Comparison of ENCODE assay signal across 10 cellular contexts in genomic region chr1:20187103-20187812, GRCh38. TPM values are rescaled to one million over a fixed set of nuclear protein-coding genes. Genes with fewer than 3 reads are reported as not detected.
A peak's percentile ranks its signal among the peaks of the same experiment; 100 is the strongest.
DNase-seq lines count a peak whose midpoint lies in the region; ATAC-seq and TF ChIP-seq lines count a peak whose summit lies in the region.
"Had no signal": no experiment of that assay in that cellular context is flagged by ENCODE, and none has a peak within 500 bp of the region (broad histone marks: within the 10 kb centered on the region; RNA-seq: fewer than 3 reads in every experiment).

No MANE protein-coding gene starts in this region.

- intact Hi-C loops in esophagus squamous epithelium (cut with DNase I): no loop called here

- no peak for ATAC-seq in HG02852 (IDR thresholded peaks at IDR 0.05; ENCODE audit: unreplicated experiment)
- no peak for ATAC-seq in GM18861 (IDR thresholded peaks at IDR 0.05; ENCODE audit: unreplicated experiment)

- peak in 3 of 6 experiments; percentile 20 to 43 (median 40) for TF ChIP-seq CTCF in esophagus squamous epithelium (IDR thresholded peaks at IDR 0.05)

- peak overlapping the region in 2 of 4 donors; percentile 53 to 61 for H3K4me3 ChIP-seq in esophagus squamous epithelium

- no peaks in the 10 kb centered on the region for H3K36me3 ChIP-seq in esophagus squamous epithelium

- H3K27ac ChIP-seq in esophagus squamous epithelium: peak overlapping the region; percentile 28 to 87 (median 80)

- peak; percentile 15 for DNase-seq in NCI-H2107 treated with DMSO at 0.1 percent for 48 hours (lab: John Stamatoyannopoulos, UW; ENCODE audit: unreplicated experiment)
- no peak for DNase-seq in NCI-H2107 (lab: John Stamatoyannopoulos, UW)
- DNase-seq in activated CD4-positive, alpha-beta T cell treated with anti-CD3 and anti-CD28 coated beads, Interleukin-2, amount 50 U/mL, for 48 hours: peak; percentile 43 to 52
- DNase-seq in esophagus squamous epithelium (lab: John Stamatoyannopoulos, UW): no peak
- peak; percentile 24 to 49 for DNase-seq in stimulated activated CD8-positive, alpha-beta memory T cell treated with anti-CD3 and anti-CD28 coated beads, Interleukin-7, amount 100 ng/mL, for 48 hours (ENCODE audit: extremely low read depth in 1 of 2, low read depth in 1 of 2)
- no peak for DNase-seq in NCI-H146 treated with DMSO at 0.1 percent for 48 hours (lab: John Stamatoyannopoulos, UW; ENCODE audit: unreplicated experiment)
- DNase-seq: NCI-H1436 treated with DMSO at 0.1 percent for 48 hours had no signal

- TF ChIP-seq POLR2A in esophagus squamous epithelium (IDR thresholded peaks at IDR 0.05): no peak

- peaks cover 0 to 93% (median 0%) of the 10 kb centered on the region in 4 donors for H3K27me3 ChIP-seq in esophagus squamous epithelium

- WGBS in esophagus squamous epithelium, 2 donors: 42 to 56% methylated on average over 4 to 7 of the region's 7 CpGs

- H3K4me1 ChIP-seq in esophagus squamous epithelium: peaks cover 5 to 46% (median 18%) of the 10 kb centered on the region in 3 donors

- H3K9me3 ChIP-seq in esophagus squamous epithelium: no peaks in the 10 kb centered on the region

RNA-seq across cellular contexts. Expression of gene PLA2G2C, which starts 0.9 kb away (rescaled TPM):
- under 1 TPM in 2 of 4 donors, not detected in 2; 0.04 to 0.19 TPM for total RNA-seq in esophagus squamous epithelium
- total RNA-seq: kidney epithelial cell had no signal

RNA-seq across cellular contexts. Expression of gene UBXN10, which starts 1.4 kb away (rescaled TPM):
- total RNA-seq in esophagus squamous epithelium: 1 to 10 TPM in 2 of 4 donors, under 1 TPM in 2; 0.11 to 5.5 (median 0.81) TPM

RNA-seq across cellular contexts. Expression of gene PLA2G2F, which starts 48.1 kb away (rescaled TPM):
- under 1 TPM in 1 of 4 donors, not detected in 3; 0.48 TPM for total RNA-seq in esophagus squamous epithelium

Comparison
In these comparisons a context has a peak if more than half of its experiments do, and no peak if none do; other contexts are left out.
1. DNase-seq: peak in NCI-H2107 treated with DMSO at 0.1 percent for 48 hours (single experiment), activated CD4-positive, alpha-beta T cell treated with anti-CD3 and anti-CD28 coated beads, Interleukin-2, amount 50 U/mL, for 48 hours (2 of 2) and stimulated activated CD8-positive, alpha-beta memory T cell treated with anti-CD3 and anti-CD28 coated beads, Interleukin-7, amount 100 ng/mL, for 48 hours (2 of 2); none in NCI-H2107 (single experiment), esophagus squamous epithelium (single experiment) and NCI-H146 treated with DMSO at 0.1 percent for 48 hours (single experiment).